7 cellular contexts compared by ENCODE assay signal in genomic region chr18:79505465-79505864, GRCh38.
A peak's percentile ranks its signal among the peaks of the same experiment; 100 is the strongest.
DNase-seq lines count a peak whose midpoint lies in the region; ATAC-seq and TF ChIP-seq lines count a peak whose summit lies in the region.
"Not testable (repeated sequence)": the region's sequence is repeated elsewhere in the genome, so short reads cannot be mapped to it uniquely, and the experiment has no call there.

No MANE protein-coding gene starts in this region.

- H3K4me1 ChIP-seq in ascending aorta, result peaks cover 7 to 31% of the 10 kb centered on the region in 2 donors
- H3K4me1 ChIP-seq in right cardiac atrium (ENCODE audit: control insufficient read depth, insufficient read depth, low read length), result not testable (repeated sequence)

- peak; percentile 4 for DNase-seq in activated CD4-positive, alpha-beta T cell treated with anti-CD3 and anti-CD28 coated beads for 36 hours
- DNase-seq in activated T-helper 2 cell treated with anti-CD3 and anti-CD28 coated beads, Interferon-gamma antibody, Interleukin-2, Interleukin-4, amounts not matched to agents 10 μg/mL and 5 μg/mL and 100 μg/mL, durations not matched to agents 14 hours and 24 hours and 36 hours (ENCODE audit: low spot score), result not testable (repeated sequence)
- DNase-seq in ascending aorta (ENCODE audit: low spot score in 2 of 2), result peak in 1 of 2 donors; percentile 39
- peak in 2 of 3 donors; percentile 8 to 18 for DNase-seq in right cardiac atrium
- DNase-seq in naive thymus-derived CD8-positive, alpha-beta T cell, result peak in 1 of 10 donors; percentile 36

- H3K27me3 Mint-ChIP-seq in IgD-negative memory B cell; activated CD4-positive, alpha-beta T cell treated with anti-CD3 and anti-CD28 coated beads for 36 hours; activated T-helper 2 cell treated with anti-CD3 and anti-CD28 coated beads, Interferon-gamma antibody, Interleukin-2, Interleukin-4, amounts not matched to agents 10 μg/mL and 5 μg/mL and 100 μg/mL, durations not matched to agents 14 hours and 24 hours and 36 hours (ENCODE audit: low read depth); naive thymus-derived CD8-positive, alpha-beta T cell; stimulated activated memory B cell treated with anti-CD40 and anti-IgM and Interleukin-4, amounts not matched to agents 10 μg/mL and 1 μg/mL and 100 μg/mL, for 72 hours: not testable (repeated sequence)

- peak overlapping the region; percentile 90 to 93 for H3K27ac ChIP-seq in ascending aorta
- H3K27ac ChIP-seq in right cardiac atrium (ENCODE audit: low read length), result not testable (repeated sequence)

- WGBS in right cardiac atrium, result 93% methylated on average over 3 of the region's 3 CpGs

- CTCF ChIA-PET in activated CD4-positive, alpha-beta T cell treated with anti-CD3 and anti-CD28 coated beads for 36 hours (lab: Charles Lee), result not testable (repeated sequence)

- ATAC-seq in activated CD4-positive, alpha-beta T cell treated with anti-CD3 and anti-CD28 coated beads for 36 hours; right cardiac atrium; naive thymus-derived CD8-positive, alpha-beta T cell; stimulated activated memory B cell treated with anti-CD40 and anti-IgM and Interleukin-4, amounts not matched to agents 10 μg/mL and 1 μg/mL and 100 μg/mL, for 72 hours: not testable (repeated sequence)

- H3K4me3 ChIP-seq in ascending aorta; right cardiac atrium (ENCODE audit: low read length): not testable (repeated sequence)

- H3K27ac Mint-ChIP-seq in IgD-negative memory B cell, result peak overlapping the region in 2 of 3 donors; percentile 96
- H3K27ac Mint-ChIP-seq in activated CD4-positive, alpha-beta T cell treated with anti-CD3 and anti-CD28 coated beads for 36 hours, result peak overlapping the region; percentile 88
- H3K27ac Mint-ChIP-seq in activated T-helper 2 cell treated with anti-CD3 and anti-CD28 coated beads, Interferon-gamma antibody, Interleukin-2, Interleukin-4, amounts not matched to agents 10 μg/mL and 5 μg/mL and 100 μg/mL, durations not matched to agents 14 hours and 24 hours and 36 hours, result peak overlapping the region; percentile 78
- peak overlapping the region in 8 of 10 donors; percentile 87 to 96 (median 92) for H3K27ac Mint-ChIP-seq in naive thymus-derived CD8-positive, alpha-beta T cell
- H3K27ac Mint-ChIP-seq in stimulated activated memory B cell treated with anti-CD40 and anti-IgM and Interleukin-4, amounts not matched to agents 10 μg/mL and 1 μg/mL and 100 μg/mL, for 72 hours, result peak overlapping the region; percentile 94

- not testable (repeated sequence) for H3K27me3 ChIP-seq in ascending aorta; right cardiac atrium (ENCODE audit: control insufficient read depth, insufficient read depth)

- peaks cover 49 to 55% (median 52%) of the 10 kb centered on the region in 3 donors for H3K4me1 Mint-ChIP-seq in IgD-negative memory B cell
- H3K4me1 Mint-ChIP-seq in activated CD4-positive, alpha-beta T cell treated with anti-CD3 and anti-CD28 coated beads for 36 hours, result peaks cover 65% of the 10 kb centered on the region
- peaks cover 47% of the 10 kb centered on the region for H3K4me1 Mint-ChIP-seq in activated T-helper 2 cell treated with anti-CD3 and anti-CD28 coated beads, Interferon-gamma antibody, Interleukin-2, Interleukin-4, amounts not matched to agents 10 μg/mL and 5 μg/mL and 100 μg/mL, durations not matched to agents 14 hours and 24 hours and 36 hours (ENCODE audit: low read depth)
- H3K4me1 Mint-ChIP-seq in naive thymus-derived CD8-positive, alpha-beta T cell, result peaks cover 25 to 61% (median 53%) of the 10 kb centered on the region in 4 donors
- H3K4me1 Mint-ChIP-seq in stimulated activated memory B cell treated with anti-CD40 and anti-IgM and Interleukin-4, amounts not matched to agents 10 μg/mL and 1 μg/mL and 100 μg/mL, for 72 hours, result peaks cover 76% of the 10 kb centered on the region

- H3K9me3 Mint-ChIP-seq in IgD-negative memory B cell; activated CD4-positive, alpha-beta T cell treated with anti-CD3 and anti-CD28 coated beads for 36 hours (ENCODE audit: low read depth); activated T-helper 2 cell treated with anti-CD3 and anti-CD28 coated beads, Interferon-gamma antibody, Interleukin-2, Interleukin-4, amounts not matched to agents 10 μg/mL and 5 μg/mL and 100 μg/mL, durations not matched to agents 14 hours and 24 hours and 36 hours; naive thymus-derived CD8-positive, alpha-beta T cell; stimulated activated memory B cell treated with anti-CD40 and anti-IgM and Interleukin-4, amounts not matched to agents 10 μg/mL and 1 μg/mL and 100 μg/mL, for 72 hours: not testable (repeated sequence)

- POLR2A ChIA-PET in activated CD4-positive, alpha-beta T cell treated with anti-CD3 and anti-CD28 coated beads for 36 hours (lab: Charles Lee), result not testable (repeated sequence)
- POLR2A ChIA-PET in naive thymus-derived CD8-positive, alpha-beta T cell (lab: Charles Lee), result interaction anchor here (1.1 kb wide), 1 partner anchor 21 kb away, joined by 5 read pairs; no protein-coding TSS in a partner anchor

- not testable (repeated sequence) for H3K36me3 Mint-ChIP-seq in IgD-negative memory B cell
- H3K36me3 Mint-ChIP-seq in activated CD4-positive, alpha-beta T cell treated with anti-CD3 and anti-CD28 coated beads for 36 hours (ENCODE audit: low read depth), result peaks cover 35% of the 10 kb centered on the region
- peaks cover 54% of the 10 kb centered on the region for H3K36me3 Mint-ChIP-seq in activated T-helper 2 cell treated with anti-CD3 and anti-CD28 coated beads, Interferon-gamma antibody, Interleukin-2, Interleukin-4, amounts not matched to agents 10 μg/mL and 5 μg/mL and 100 μg/mL, durations not matched to agents 14 hours and 24 hours and 36 hours (ENCODE audit: low read depth)
- H3K36me3 Mint-ChIP-seq in naive thymus-derived CD8-positive, alpha-beta T cell, result peaks cover 0 to 14% (median 8%) of the 10 kb centered on the region in 3 donors
- peaks cover 50% of the 10 kb centered on the region for H3K36me3 Mint-ChIP-seq in stimulated activated memory B cell treated with anti-CD40 and anti-IgM and Interleukin-4, amounts not matched to agents 10 μg/mL and 1 μg/mL and 100 μg/mL, for 72 hours

- not testable (repeated sequence) for TF ChIP-seq CTCF in ascending aorta (IDR thresholded peaks at IDR 0.05)

- H3K4me3 Mint-ChIP-seq in IgD-negative memory B cell, result peak overlapping the region in 2 of 4 donors; percentile 63 to 75
- not testable (repeated sequence) for H3K4me3 Mint-ChIP-seq in activated CD4-positive, alpha-beta T cell treated with anti-CD3 and anti-CD28 coated beads for 36 hours; activated T-helper 2 cell treated with anti-CD3 and anti-CD28 coated beads, Interferon-gamma antibody, Interleukin-2, Interleukin-4, amounts not matched to agents 10 μg/mL and 5 μg/mL and 100 μg/mL, durations not matched to agents 14 hours and 24 hours and 36 hours (ENCODE audit: low read depth)
- H3K4me3 Mint-ChIP-seq in naive thymus-derived CD8-positive, alpha-beta T cell, result peak overlapping the region in 6 of 10 donors; percentile 5 to 87 (median 78)
- peak overlapping the region; percentile 24 for H3K4me3 Mint-ChIP-seq in stimulated activated memory B cell treated with anti-CD40 and anti-IgM and Interleukin-4, amounts not matched to agents 10 μg/mL and 1 μg/mL and 100 μg/mL, for 72 hours

- not testable (repeated sequence) for H3K9me3 ChIP-seq in ascending aorta; right cardiac atrium (ENCODE audit: control insufficient read depth, low read length)

- intact Hi-C loops in activated CD4-positive, alpha-beta T cell treated with anti-CD3 and anti-CD28 coated beads for 36 hours (cut with DNase I, micrococcal nuclease); activated T-helper 2 cell treated with anti-CD3 and anti-CD28 coated beads, Interferon-gamma antibody, Interleukin-2, Interleukin-4, amounts not matched to agents 10 μg/mL and 5 μg/mL and 100 μg/mL, durations not matched to agents 14 hours and 24 hours and 36 hours (cut with micrococcal nuclease): not testable (repeated sequence)
- intact Hi-C loops in ascending aorta (cut with DNase I), result loop anchor here (5.0 to 10.0 kb wide), 2 partner anchors 103 to 441 kb away; partner anchors contain the start of gene ATP9B
- intact Hi-C loops in right cardiac atrium (cut with DNase I), result loop anchor here in 2 of 4 donors (5.0 kb wide), 2 partner anchors 48 to 113 kb away; no protein-coding TSS in a partner anchor

- H3K36me3 ChIP-seq in ascending aorta, result not testable (repeated sequence)
